In genomic region chr10:26269754-26270153, GRCh38 we compare ENCODE assay signal across 9 cellular contexts. TPM values are rescaled to one million over a fixed set of nuclear protein-coding genes. Genes with fewer than 3 reads are reported as not detected.
DNase-seq lines count a peak whose midpoint lies in the region; ATAC-seq, FAIRE-seq and TF ChIP-seq lines count a peak whose summit lies in the region.
"Had no signal": no experiment of that assay in that cellular context is flagged by ENCODE, and none has a peak within 500 bp of the region (broad histone marks: within the 10 kb centered on the region; RNA-seq: fewer than 3 reads in every experiment).

No MANE protein-coding gene starts in this region.

- no peak for FAIRE-seq in kidney (lab: Jason Lieb, UNC)

- H3K9me3 Mint-ChIP-seq in type B pancreatic cell: no peaks in the 10 kb centered on the region
- H3K9me3 Mint-ChIP-seq: activated B cell treated with CpG ODN at 0.5 μM for 24 hours had no signal

- H3K36me3 Mint-ChIP-seq in type B pancreatic cell: no peaks in the 10 kb centered on the region

- no peak overlapping the region for H3K27ac ChIP-seq in cardiac muscle cell
- H3K27ac ChIP-seq in heart left ventricle: no peak overlapping the region
- no peak overlapping the region for H3K27ac ChIP-seq in kidney (ENCODE audit: low read depth in 2 of 2, low read length in 2 of 2)

- DNase-seq in cardiac muscle cell (ENCODE audit: low read depth in 1 of 2, low spot score in 1 of 2) (peak; percentile 40 to 62), heart left ventricle (no peak), NCI-H2227 treated with DMSO at 0.1 percent for 48 hours (lab: John Stamatoyannopoulos, UW) (peak; percentile 47), choroid plexus epithelial cell (ENCODE audit: low read depth) (peak; percentile 8), type B pancreatic cell (ENCODE audit: extremely low spot score, unreplicated experiment) (no peak), kidney (no peak)
- DNase-seq: activated B cell treated with CpG ODN at 0.5 μM for 24 hours had no signal

- H3K27me3 ChIP-seq in cardiac muscle cell (no peaks in the 10 kb centered on the region), heart left ventricle (peaks cover 0 to 19% (median 0%) of the 10 kb centered on the region in 9 donors)

- H3K36me3 ChIP-seq in cardiac muscle cell (no peaks in the 10 kb centered on the region), heart left ventricle (no peaks in the 10 kb centered on the region), kidney (ENCODE audit: control insufficient read depth in 1 of 2, insufficient read depth in 2 of 2, low read length in 2 of 2) (no peaks in the 10 kb centered on the region)

- H3K27ac Mint-ChIP-seq in type B pancreatic cell: no peak overlapping the region
- H3K27ac Mint-ChIP-seq: activated B cell treated with CpG ODN at 0.5 μM for 24 hours had no signal

- H3K4me1 ChIP-seq in cardiac muscle cell (ENCODE audit: low read depth): no peaks in the 10 kb centered on the region
- no peaks in the 10 kb centered on the region for H3K4me1 ChIP-seq in heart left ventricle
- no peaks in the 10 kb centered on the region for H3K4me1 ChIP-seq in kidney (ENCODE audit: control insufficient read depth in 1 of 2, insufficient read depth in 1 of 2, low read depth in 1 of 2, low read length in 2 of 2)

- ATAC-seq in heart left ventricle (no peak), GM18502 (IDR thresholded peaks at IDR 0.05; ENCODE audit: poor library complexity, unreplicated experiment) (no peak), HG03571 (IDR thresholded peaks at IDR 0.05; ENCODE audit: unreplicated experiment) (no peak)

- peaks cover 4% of the 10 kb centered on the region for H3K4me1 Mint-ChIP-seq in type B pancreatic cell (ENCODE audit: unreplicated experiment)
- H3K4me1 Mint-ChIP-seq: activated B cell treated with CpG ODN at 0.5 μM for 24 hours had no signal

- intact Hi-C loops in heart left ventricle (cut with DNase I) (loop anchor here in 5 of 10 donors (2.0 to 10.0 kb wide), 3 partner anchors 392 to 395 kb away; no protein-coding TSS in a partner anchor), kidney (cut with DNase I) (no loop called here)

- H3K9ac ChIP-seq in kidney (ENCODE audit: low read length in 2 of 2): no peak overlapping the region

- no peak for TF ChIP-seq POLR2A in heart left ventricle (IDR thresholded peaks at IDR 0.05)

- no peaks in the 10 kb centered on the region for H3K9me3 ChIP-seq in cardiac muscle cell (ENCODE audit: low read depth)
- H3K9me3 ChIP-seq in heart left ventricle: no peaks in the 10 kb centered on the region
- no peaks in the 10 kb centered on the region for H3K9me3 ChIP-seq in kidney (ENCODE audit: control insufficient read depth in 1 of 2, low read length in 2 of 2)

- peaks cover 13% of the 10 kb centered on the region for H3K27me3 Mint-ChIP-seq in type B pancreatic cell

- H3K4me3 ChIP-seq in cardiac muscle cell: no peak overlapping the region
- no peak overlapping the region for H3K4me3 ChIP-seq in heart left ventricle
- no peak overlapping the region for H3K4me3 ChIP-seq in choroid plexus epithelial cell (ENCODE audit: low read depth, low read length)
- no peak overlapping the region for H3K4me3 ChIP-seq in kidney (ENCODE audit: low read length in 2 of 2)

- no peak overlapping the region for H3K4me3 Mint-ChIP-seq in type B pancreatic cell
- H3K4me3 Mint-ChIP-seq: activated B cell treated with CpG ODN at 0.5 μM for 24 hours had no signal

- 27 to 31% (median 28%) methylated on average over 8 of the region's 8 CpGs for WGBS in heart left ventricle, 4 donors

- peak; percentile 24 for TF ChIP-seq CTCF in cardiac muscle cell (IDR thresholded peaks at IDR 0.05; ENCODE audit: low read depth, low read length)
- TF ChIP-seq CTCF in heart left ventricle (IDR thresholded peaks at IDR 0.05): peak in 4 of 12 donors; percentile 13 to 28 (median 24)
- TF ChIP-seq CTCF in choroid plexus epithelial cell (conservative IDR thresholded peaks at IDR 0.05; ENCODE audit: low read depth, low read length): no peak
- TF ChIP-seq CTCF in type B pancreatic cell (conservative IDR thresholded peaks at IDR 0.05): peak; percentile 70
- TF ChIP-seq CTCF in kidney (IDR thresholded peaks at IDR 0.05; ENCODE audit: borderline replicate concordance, extremely low read depth, insufficient read depth): no peak

RNA-seq across cellular contexts. Expression of gene GAD2, which starts 53.2 kb away (rescaled TPM):
- total RNA-seq in cardiac muscle cell (not detected in 2 replicates), heart left ventricle (not detected), type B pancreatic cell (ENCODE audit: low replicate concordance) (15.3 and 16.9 TPM in 2 replicates), kidney (not detected)
- polyA plus RNA-seq in cardiac muscle cell (not detected in 2 replicates), heart left ventricle (not detected), kidney (ENCODE audit: insufficient read depth, low read depth, low replicate concordance) (not detected)
- total RNA-seq: activated B cell treated with CpG ODN at 0.5 μM for 24 hours had no signal

Comparison
In these comparisons a context has a peak if more than half of its experiments do, and no peak if none do; other contexts are left out.
1. DNase-seq: peak in cardiac muscle cell (2 of 2), NCI-H2227 treated with DMSO at 0.1 percent for 48 hours (single experiment) and choroid plexus epithelial cell (single experiment); none in heart left ventricle (0 of 5), type B pancreatic cell (single experiment) and kidney (single experiment).
2. CTCF ChIP-seq: peak in cardiac muscle cell (single experiment) and type B pancreatic cell (single experiment); none in choroid plexus epithelial cell (single experiment) and kidney (single experiment).
3. RNA of gene GAD2, which starts 53.2 kb away (total RNA-seq): 15.3 to 16.9 TPM in type B pancreatic cell; not detected in cardiac muscle cell, not detected in heart left ventricle and not detected in kidney (single experiment); every median in the first group is over 10 times any median in the second.